25 cellular contexts compared by ENCODE assay signal in the genomic region with DNA sequence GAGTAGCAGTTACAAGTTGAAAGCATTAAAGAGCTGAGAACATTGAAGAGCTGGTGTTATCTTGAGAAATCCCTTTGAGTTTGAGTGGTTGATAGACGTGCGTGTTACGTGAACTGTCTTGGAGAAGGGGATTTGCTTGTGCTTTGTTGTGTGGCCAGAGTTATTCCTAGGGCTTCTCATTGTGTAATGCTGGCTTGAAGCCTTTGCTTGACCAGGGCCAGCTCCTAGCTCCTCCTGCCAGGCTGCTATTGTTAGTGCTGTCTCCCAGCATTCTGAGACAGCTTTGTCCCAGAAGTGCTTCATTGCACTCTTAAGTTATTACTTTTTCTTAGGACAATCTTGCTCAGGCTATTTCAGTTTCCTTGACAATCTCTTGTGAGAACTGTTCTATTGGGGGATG.
DNase-seq lines count a peak whose midpoint lies in the region; ATAC-seq and TF ChIP-seq lines count a peak whose summit lies in the region.
"Had no signal": no experiment of that assay in that cellular context is flagged by ENCODE, and none has a peak within 500 bp of the region (broad histone marks: within the 10 kb centered on the region; RNA-seq: fewer than 3 reads in every experiment).

No MANE protein-coding gene starts in this region.

- H4K20me1 ChIP-seq in IMR-90 (ENCODE audit: insufficient read depth, low read length): no peaks in the 10 kb centered on the region
- H4K20me1 ChIP-seq: BLaER1 treated with 17β-estradiol and CSF1 and Interleukin-3, amounts not matched to agents 10 nM and 100 nM had no signal

- no peaks in the 10 kb centered on the region for H3K4me1 Mint-ChIP-seq in activated naive CD4-positive, alpha-beta T cell treated with anti-CD3 and anti-CD28 coated beads, Interleukin-2, amount 10 ng/mL, durations not matched to agents 7 days and 5 days
- H3K4me1 Mint-ChIP-seq: activated T-helper 17 cell treated with anti-CD3 and anti-CD28 coated beads, Interleukin-2, amount 50 U/mL, for 72 hours had no signal

- H2BK20ac ChIP-seq in IMR-90 (ENCODE audit: low read depth, low read length): peak overlapping the region; percentile 81; the same call in 1 of the 2 replicates

- ATAC-seq in IMR-90 (ENCODE audit: low read depth): 0 out of 2 replicates have a peak, but pooled peaks have one; percentile 28
- ATAC-seq: activated T-helper 17 cell treated with anti-CD3 and anti-CD28 coated beads, Interleukin-2, amount 50 U/mL, for 72 hours; left colon; mucosa of descending colon had no signal

- H3K9ac ChIP-seq in IMR-90 (ENCODE audit: low read depth, low read length): no peak overlapping the region
- H3K9ac ChIP-seq in neuronal stem cell (ENCODE audit: low read depth, low read length, poor library complexity): no peak overlapping the region
- H3K9ac ChIP-seq: BLaER1 treated with 17β-estradiol and CSF1 and Interleukin-3, amounts not matched to agents 10 nM and 100 nM had no signal

- no peaks in the 10 kb centered on the region for H3K9me3 Mint-ChIP-seq in activated naive CD4-positive, alpha-beta T cell treated with anti-CD3 and anti-CD28 coated beads, Interleukin-2, amount 10 ng/mL, durations not matched to agents 7 days and 5 days
- H3K9me3 Mint-ChIP-seq: activated T-helper 17 cell treated with anti-CD3 and anti-CD28 coated beads, Interleukin-2, amount 50 U/mL, for 72 hours; H9; neural crest cell; stimulated activated naive CD8-positive, alpha-beta T cell treated with anti-CD3 and anti-CD28 coated beads, Interleukin-15, Interleukin-2, amounts not matched to agents 100 ng/mL and 50 ng/mL, for 24 hours had no signal

- no TSS peak for BruUV-seq in IMR-90 (replicated peaks; lab: Mats Ljungman, UMichigan)

- H2BK120ac ChIP-seq in IMR-90 (ENCODE audit: low read depth, low read length): peak overlapping the region; percentile 83
- no peak overlapping the region for H2BK120ac ChIP-seq in neuronal stem cell (ENCODE audit: low read depth, low read length)

- no peak for TF ChIP-seq POLR2A in IMR-90 (IDR thresholded peaks at IDR 0.05; ENCODE audit: low read depth, low read length)

- dilution Hi-C loops in IMR-90 (cut with HindIII; ENCODE audit: low sequenced_read_pairs, unreplicated experiment): no loop called here

- WGBS in IMR-90 (ENCODE audit: extremely low coverage in 2 of 2, insufficient read length in 1 of 2), 2 experiments: no CpG with 5 or more reads among the region's 3 CpGs
- no CpG with 5 or more reads among the region's 3 CpGs for WGBS in neuronal stem cell (ENCODE audit: extremely low coverage in 2 of 2, insufficient read length in 2 of 2, insufficient replicate concordance in 1 of 2), 2 donors

- no peak overlapping the region for H3K4me3 Mint-ChIP-seq in activated naive CD4-positive, alpha-beta T cell treated with anti-CD3 and anti-CD28 coated beads, Interleukin-2, amount 10 ng/mL, durations not matched to agents 7 days and 5 days
- H3K4me3 Mint-ChIP-seq: activated naive CD8-positive, alpha-beta T cell; activated T-helper 17 cell treated with anti-CD3 and anti-CD28 coated beads, Interleukin-2, amount 50 U/mL, for 72 hours; H9; neural crest cell; stimulated activated naive CD8-positive, alpha-beta T cell treated with anti-CD3 and anti-CD28 coated beads, Interleukin-15, Interleukin-2, amounts not matched to agents 100 ng/mL and 50 ng/mL, for 24 hours had no signal

- H2AK5ac ChIP-seq in IMR-90 (ENCODE audit: low read depth, low read length) (peak overlapping the region; percentile 73), neuronal stem cell (ENCODE audit: low read depth, low read length) (no peak overlapping the region)

- no peak for TF ChIP-seq RAD21 in IMR-90 (IDR thresholded peaks at IDR 0.05; ENCODE audit: low read length)

- intact Hi-C loops in IMR-90 (cut with micrococcal nuclease): no loop called here

- H2AFZ ChIP-seq in IMR-90 (replicated peaks; ENCODE audit: low read length, poor library complexity): peak overlapping the region; percentile 45
- H2AFZ ChIP-seq in neuronal stem cell (ENCODE audit: low read length): peak overlapping the region; percentile 39

- H3K18ac ChIP-seq in IMR-90 (ENCODE audit: low read depth, low read length) (peak overlapping the region; percentile 78; the same call in 1 of the 2 replicates), neuronal stem cell (ENCODE audit: low read length) (no peak overlapping the region)

- no peaks in the 10 kb centered on the region for H3K36me3 Mint-ChIP-seq in activated naive CD4-positive, alpha-beta T cell treated with anti-CD3 and anti-CD28 coated beads, Interleukin-2, amount 10 ng/mL, durations not matched to agents 7 days and 5 days
- H3K36me3 Mint-ChIP-seq: activated naive CD8-positive, alpha-beta T cell had no signal

- peak overlapping the region; percentile 59 for H4K91ac ChIP-seq in IMR-90 (ENCODE audit: insufficient read depth, low read depth, low read length)
- no peak overlapping the region for H4K91ac ChIP-seq in neuronal stem cell (ENCODE audit: low read depth, low read length, poor library complexity)

- peak overlapping the region; percentile 99 for H2BK15ac ChIP-seq in IMR-90 (ENCODE audit: low read depth, low read length)
- no peak overlapping the region for H2BK15ac ChIP-seq in neuronal stem cell (ENCODE audit: low read length)

- H3K4me2 ChIP-seq in IMR-90 (ENCODE audit: low read depth, low read length): no peak overlapping the region
- no peak overlapping the region for H3K4me2 ChIP-seq in neuronal stem cell (ENCODE audit: insufficient read depth, low read length, poor library complexity, severe bottlenecking)
- H3K4me2 ChIP-seq: BLaER1 treated with 17β-estradiol and CSF1 and Interleukin-3, amounts not matched to agents 10 nM and 100 nM had no signal

- H3K27ac ChIP-seq in IMR-90 (ENCODE audit: insufficient read depth, low read length) (no peak overlapping the region), neuronal stem cell (replicated peaks; ENCODE audit: low read length) (no peak overlapping the region)
- H3K27ac ChIP-seq: BLaER1 treated with 17β-estradiol and CSF1 and Interleukin-3, amounts not matched to agents 10 nM and 100 nM had no signal

- H3K4me3 ChIP-seq in IMR-90 (ENCODE audit: insufficient read depth, low read depth, low read length) (no peak overlapping the region), fibroblast of the aortic adventitia (ENCODE audit: low read depth, low read length) (no peak overlapping the region), neuronal stem cell (ENCODE audit: low read length in 2 of 2) (no peak overlapping the region)
- H3K4me3 ChIP-seq: BLaER1 treated with 17β-estradiol and CSF1 and Interleukin-3, amounts not matched to agents 10 nM and 100 nM; mucosa of descending colon had no signal

- TF ChIP-seq CTCF in IMR-90 (conservative IDR thresholded peaks at IDR 0.05; ENCODE audit: low read depth, low read length) (no peak), fibroblast of the aortic adventitia (IDR thresholded peaks at IDR 0.05; ENCODE audit: insufficient read depth, low read length) (peak; percentile 12), GM20000 (IDR thresholded peaks at IDR 0.05; ENCODE audit: extremely low read depth, missing control alignments) (no peak)

- H2BK12ac ChIP-seq in neuronal stem cell (ENCODE audit: low read length): no peak overlapping the region

- peaks cover 5% of the 10 kb centered on the region; the same call in 1 of the 2 replicates for H3K9me1 ChIP-seq in IMR-90 (ENCODE audit: insufficient read depth, low read length)

- peak; percentile 25 for DNase-seq in AG08396 (ENCODE audit: low spot score)
- DNase-seq in IMR-90: peak; percentile 19
- DNase-seq in fibroblast of the aortic adventitia (ENCODE audit: low read depth): peak; percentile 84
- DNase-seq in neuronal stem cell (ENCODE audit: low spot score): no peak
- no peak for DNase-seq in GM20000 (ENCODE audit: low spot score)
- no peak for DNase-seq in RPMI8226
- no peak for DNase-seq in stimulated activated CD4-positive, alpha-beta T cell treated with anti-CD3 and anti-CD28 coated beads, Interleukin-2, amount 100 ng/mL, for 24 hours
- no peak for DNase-seq in activated naive CD4-positive, alpha-beta T cell treated with anti-CD3 and anti-CD28 coated beads, Interleukin-2, amount 10 ng/mL, durations not matched to agents 7 days and 5 days
- DNase-seq: activated CD8-positive, alpha-beta memory T cell treated with anti-CD3 and anti-CD28 coated beads, Interleukin-2, amount 50 U/mL, for 4 hours; Calu3; cerebellar nuclear complex; H9; left colon; mucosa of descending colon; NCI-H1417 treated with DMSO at 0.1 percent for 48 hours; NCI-H524 treated with DMSO at 0.1 percent for 48 hours; small intestine; stimulated activated CD4-positive, alpha-beta T cell treated with anti-CD3 and anti-CD28 coated beads, Interleukin-4, amount 100 ng/mL, for 24 hours; T-helper 9 cell; trophoblast cell had no signal

- H3K9me3 ChIP-seq in IMR-90 (ENCODE audit: control insufficient read depth, insufficient read depth, low read length) (no peaks in the 10 kb centered on the region), neuronal stem cell (replicated peaks in 1 of 2; ENCODE audit: control insufficient read depth in 2 of 2, insufficient read depth in 1 of 2, low read depth in 1 of 2, low read length in 2 of 2) (no peaks in the 10 kb centered on the region)
- H3K9me3 ChIP-seq: BLaER1 treated with 17β-estradiol and CSF1 and Interleukin-3, amounts not matched to agents 10 nM and 100 nM; mucosa of descending colon had no signal

- CTCF ChIA-PET in IMR-90 (lab: Yijun Ruan, JAX): no interaction called here
- CTCF ChIA-PET in activated naive CD4-positive, alpha-beta T cell treated with anti-CD3 and anti-CD28 coated beads, Interleukin-2, amount 10 ng/mL, durations not matched to agents 7 days and 5 days (lab: Charles Lee): no interaction called here

- H4K5ac ChIP-seq in IMR-90 (ENCODE audit: low read depth, low read length): peak overlapping the region; percentile 89; the same call in 1 of the 2 replicates

- H2BK5ac ChIP-seq in IMR-90 (ENCODE audit: low read depth, low read length, poor library complexity, severe bottlenecking): peak overlapping the region; percentile 88
- no peak overlapping the region for H2BK5ac ChIP-seq in neuronal stem cell (ENCODE audit: low read length)

- H4K8ac ChIP-seq in IMR-90 (ENCODE audit: low read depth in 2 of 2, low read length in 2 of 2) (peak overlapping the region; percentile 60 to 93; a peak in 3 of 4 replicates), neuronal stem cell (ENCODE audit: low read depth, low read length) (no peak overlapping the region)

- peaks cover 9% of the 10 kb centered on the region for H3K4me1 ChIP-seq in IMR-90 (ENCODE audit: control insufficient read depth, insufficient read depth, low read length)
- H3K4me1 ChIP-seq in neuronal stem cell (ENCODE audit: control insufficient read depth in 2 of 2, insufficient read depth in 1 of 2, low read depth in 1 of 2, low read length in 2 of 2): peaks cover 0 to 6% of the 10 kb centered on the region in 2 donors
- H3K4me1 ChIP-seq: BLaER1 treated with 17β-estradiol and CSF1 and Interleukin-3, amounts not matched to agents 10 nM and 100 nM had no signal

- H3K27me3 ChIP-seq in IMR-90 (ENCODE audit: control insufficient read depth, insufficient read depth, low read length) (no peaks in the 10 kb centered on the region), neuronal stem cell (ENCODE audit: control insufficient read depth in 3 of 3, insufficient read depth in 3 of 3, low read depth in 1 of 3, low read length in 3 of 3) (no peaks in the 10 kb centered on the region)
- H3K27me3 ChIP-seq: BLaER1 treated with 17β-estradiol and CSF1 and Interleukin-3, amounts not matched to agents 10 nM and 100 nM had no signal

- H3K27ac Mint-ChIP-seq in activated naive CD4-positive, alpha-beta T cell treated with anti-CD3 and anti-CD28 coated beads, Interleukin-2, amount 10 ng/mL, durations not matched to agents 7 days and 5 days: no peak overlapping the region
- H3K27ac Mint-ChIP-seq: activated naive CD8-positive, alpha-beta T cell; activated T-helper 17 cell treated with anti-CD3 and anti-CD28 coated beads, Interleukin-2, amount 50 U/mL, for 72 hours; stimulated activated naive CD8-positive, alpha-beta T cell treated with anti-CD3 and anti-CD28 coated beads, Interleukin-15, Interleukin-2, amounts not matched to agents 100 ng/mL and 50 ng/mL, for 24 hours had no signal

- H3K36me3 ChIP-seq in IMR-90 (ENCODE audit: control insufficient read depth, insufficient read depth, low read length) (no peaks in the 10 kb centered on the region), neuronal stem cell (replicated peaks in 1 of 2; ENCODE audit: control insufficient read depth in 2 of 2, insufficient read depth in 2 of 2, low read length in 2 of 2) (no peaks in the 10 kb centered on the region)
- H3K36me3 ChIP-seq: BLaER1 treated with 17β-estradiol and CSF1 and Interleukin-3, amounts not matched to agents 10 nM and 100 nM had no signal

- H3K79me1 ChIP-seq in IMR-90 (ENCODE audit: low read depth in 1 of 2, low read length in 2 of 2) (no peaks in the 10 kb centered on the region), neuronal stem cell (ENCODE audit: low read depth, low read length) (no peaks in the 10 kb centered on the region)

- in situ Hi-C loops in IMR-90 (cut with MboI; ENCODE audit: low sequenced_read_pairs): no loop called here

- H3K23ac ChIP-seq in IMR-90 (ENCODE audit: low read depth, low read length): no peak overlapping the region
- no peak overlapping the region for H3K23ac ChIP-seq in neuronal stem cell (ENCODE audit: low read depth, low read length, poor library complexity)

- H3K4ac ChIP-seq in IMR-90 (ENCODE audit: low read depth, low read length) (peak overlapping the region; percentile 78; the same call in 1 of the 2 replicates), neuronal stem cell (ENCODE audit: low read length) (no peak overlapping the region)

- H3K14ac ChIP-seq in IMR-90 (replicated peaks; ENCODE audit: low read depth, low read length) (peak overlapping the region; percentile 34), neuronal stem cell (ENCODE audit: low read length) (no peak overlapping the region)

- no peak overlapping the region for H3K56ac ChIP-seq in IMR-90 (ENCODE audit: extremely low read depth, insufficient read depth, low read length)

- H2AK9ac ChIP-seq in IMR-90 (replicated peaks; ENCODE audit: low read depth, low read length, poor library complexity): no peak overlapping the region

- peaks cover 1% of the 10 kb centered on the region for H3K27me3 Mint-ChIP-seq in activated naive CD4-positive, alpha-beta T cell treated with anti-CD3 and anti-CD28 coated beads, Interleukin-2, amount 10 ng/mL, durations not matched to agents 7 days and 5 days
- H3K27me3 Mint-ChIP-seq: activated T-helper 17 cell treated with anti-CD3 and anti-CD28 coated beads, Interleukin-2, amount 50 U/mL, for 72 hours had no signal

- POLR2A ChIA-PET in IMR-90 (lab: Charles Lee; ENCODE audit: unreplicated experiment): interaction anchor here (3.0 kb wide), 1 partner anchor 9 kb away, joined by 12 read pairs; no protein-coding TSS in a partner anchor

Comparison
In these comparisons a context has a peak if more than half of its experiments do, and no peak if none do; other contexts are left out.
1. DNase-seq: peak in AG08396 (single experiment), IMR-90 (single experiment) and fibroblast of the aortic adventitia (single experiment); none in neuronal stem cell (single experiment), GM20000 (single experiment), RPMI8226 (single experiment), stimulated activated CD4-positive, alpha-beta T cell treated with anti-CD3 and anti-CD28 coated beads, Interleukin-2, amount 100 ng/mL, for 24 hours (0 of 2) and activated naive CD4-positive, alpha-beta T cell treated with anti-CD3 and anti-CD28 coated beads, Interleukin-2, amount 10 ng/mL, durations not matched to agents 7 days and 5 days (single experiment).